In genomic region chr9:120922404-120923173, GRCh38 we compare ENCODE assay signal across 16 cellular contexts. TPM values are rescaled to one million over a fixed set of nuclear protein-coding genes. Genes with fewer than 3 reads are reported as not detected.
A peak's percentile ranks its signal among the peaks of the same experiment; 100 is the strongest.
DNase-seq lines count a peak whose midpoint lies in the region; ATAC-seq and TF ChIP-seq lines count a peak whose summit lies in the region.
"Had no signal": no experiment of that assay in that cellular context is flagged by ENCODE, and none has a peak within 500 bp of the region (broad histone marks: within the 10 kb centered on the region; RNA-seq: fewer than 3 reads in every experiment).

No MANE protein-coding gene starts in this region.

- peaks cover 2% of the 10 kb centered on the region for H3K9me3 Mint-ChIP-seq in T-helper 1 cell treated with Interleukin-12 subunit alpha and Interleukin-12 subunit beta and Interleukin-4 antibody, amounts not matched to agents 30 μg/mL and 1 μg/mL, for 36 hours
- H3K9me3 Mint-ChIP-seq in activated naive CD8-positive, alpha-beta T cell treated with anti-CD3 and anti-CD28 coated beads for 36 hours: peaks cover 3% of the 10 kb centered on the region

- in situ Hi-C loops in GM18951 (cut with MboI; ENCODE audit: low sequenced_read_pairs, unreplicated experiment): no loop called here

- peak overlapping the region; percentile 98 for H3K27ac Mint-ChIP-seq in T-helper 1 cell treated with Interleukin-12 subunit alpha and Interleukin-12 subunit beta and Interleukin-4 antibody, amounts not matched to agents 30 μg/mL and 1 μg/mL, for 36 hours
- H3K27ac Mint-ChIP-seq in activated naive CD8-positive, alpha-beta T cell treated with anti-CD3 and anti-CD28 coated beads for 36 hours: peak overlapping the region; percentile 93

- H3K27me3 Mint-ChIP-seq in T-helper 1 cell treated with Interleukin-12 subunit alpha and Interleukin-12 subunit beta and Interleukin-4 antibody, amounts not matched to agents 30 μg/mL and 1 μg/mL, for 36 hours (ENCODE audit: low read depth): no peaks in the 10 kb centered on the region
- H3K27me3 Mint-ChIP-seq in activated naive CD8-positive, alpha-beta T cell treated with anti-CD3 and anti-CD28 coated beads for 36 hours: no peaks in the 10 kb centered on the region

- DNase-seq in T-helper 1 cell (no peak), sigmoid colon (peak; percentile 36), HPDE6-E6E7 (ENCODE audit: extremely low spot score) (no peak), hepatic stellate cell (ENCODE audit: low spot score) (no peak)
- no peak for DNase-seq in activated naive CD8-positive, alpha-beta T cell treated with anti-CD3 and anti-CD28 coated beads for 36 hours
- DNase-seq: anterior cingulate cortex; Caco-2; dorsolateral prefrontal cortex; foreskin melanocyte; NK-92 treated with Interleukin-12 subunit alpha and Interleukin-12 subunit beta, amount 100 ng/mL, for 24 hours; trophoblast cell had no signal

- peaks cover 69% of the 10 kb centered on the region for H3K36me3 Mint-ChIP-seq in T-helper 1 cell treated with Interleukin-12 subunit alpha and Interleukin-12 subunit beta and Interleukin-4 antibody, amounts not matched to agents 30 μg/mL and 1 μg/mL, for 36 hours (ENCODE audit: low read depth)
- peaks cover 88% of the 10 kb centered on the region for H3K36me3 Mint-ChIP-seq in activated naive CD8-positive, alpha-beta T cell treated with anti-CD3 and anti-CD28 coated beads for 36 hours

- no peak for TF ChIP-seq EP300 in sigmoid colon (IDR thresholded peaks at IDR 0.05)

- H3K27ac ChIP-seq in sigmoid colon: peak overlapping the region in 2 of 4 donors; percentile 38 to 39
- H3K27ac ChIP-seq: 22Rv1 had no signal

- H3K9me3 ChIP-seq in sigmoid colon: no peaks in the 10 kb centered on the region
- H3K9me3 ChIP-seq: Caco-2 had no signal

- no peak for ATAC-seq in HG03159 (IDR thresholded peaks at IDR 0.05; ENCODE audit: unreplicated experiment)
- ATAC-seq: activated CD4-positive, CD25-positive, alpha-beta regulatory T cell treated with anti-CD3 and anti-CD28 coated beads, Interleukin-2, amount 50 U/mL, for 24 hours had no signal

- no peaks in the 10 kb centered on the region for H3K36me3 ChIP-seq in sigmoid colon

- TF ChIP-seq POLR2A in GM18951 (IDR thresholded peaks at IDR 0.05; ENCODE audit: extremely low read depth, insufficient read depth, insufficient read length): peak; percentile 3
- TF ChIP-seq POLR2A in sigmoid colon (IDR thresholded peaks at IDR 0.05): no peak

- no peak for TF ChIP-seq CTCF in sigmoid colon (IDR thresholded peaks at IDR 0.05)

- H3K4me1 Mint-ChIP-seq in T-helper 1 cell treated with Interleukin-12 subunit alpha and Interleukin-12 subunit beta and Interleukin-4 antibody, amounts not matched to agents 30 μg/mL and 1 μg/mL, for 36 hours (ENCODE audit: low read depth): peaks cover 79% of the 10 kb centered on the region
- peaks cover 77% of the 10 kb centered on the region for H3K4me1 Mint-ChIP-seq in activated naive CD8-positive, alpha-beta T cell treated with anti-CD3 and anti-CD28 coated beads for 36 hours

- H3K27me3 ChIP-seq in sigmoid colon: no peaks in the 10 kb centered on the region
- H3K27me3 ChIP-seq: dorsolateral prefrontal cortex had no signal

- intact Hi-C loops in sigmoid colon (cut with DNase I): no loop called here

- 77 to 79% methylated on average over 7 of the region's 7 CpGs for WGBS in sigmoid colon, 2 donors

- peaks cover 0 to 21% (median 18%) of the 10 kb centered on the region in 4 donors for H3K4me1 ChIP-seq in sigmoid colon
- H3K4me1 ChIP-seq: Caco-2 had no signal

- H3K4me3 Mint-ChIP-seq in T-helper 1 cell treated with Interleukin-12 subunit alpha and Interleukin-12 subunit beta and Interleukin-4 antibody, amounts not matched to agents 30 μg/mL and 1 μg/mL, for 36 hours: peak overlapping the region; percentile 87
- H3K4me3 Mint-ChIP-seq in activated naive CD8-positive, alpha-beta T cell treated with anti-CD3 and anti-CD28 coated beads for 36 hours: peak overlapping the region; percentile 93

- H3K4me3 ChIP-seq in sigmoid colon: no peak overlapping the region
- H3K4me3 ChIP-seq: dorsolateral prefrontal cortex had no signal

RNA-seq across cellular contexts. Expression of gene TRAF1, which starts 4.0 kb away (rescaled TPM):
- 100 to 1,000 TPM; 169 to 170 TPM for total RNA-seq in activated naive CD8-positive, alpha-beta T cell treated with anti-CD3 and anti-CD28 coated beads for 36 hours
- total RNA-seq in sigmoid colon: 1 to 10 TPM; 4.4 to 8.0 (median 5.0) TPM
- 10 to 100 TPM in 1 of 3 donors, under 1 TPM in 2; 0.46 to 10.0 (median 0.60) TPM for polyA plus RNA-seq in sigmoid colon

RNA-seq across cellular contexts. Expression of gene PHF19, which starts 45.6 kb away (rescaled TPM):
- total RNA-seq in activated naive CD8-positive, alpha-beta T cell treated with anti-CD3 and anti-CD28 coated beads for 36 hours: 100 to 1,000 TPM; 216 to 226 TPM
- 10 to 100 TPM; 22.5 to 32.7 (median 31.6) TPM for total RNA-seq in sigmoid colon
- polyA plus RNA-seq in sigmoid colon: 10 to 100 TPM; 10.2 to 38.2 (median 10.6) TPM

Comparison
In these comparisons a context has a peak if more than half of its experiments do, and no peak if none do; other contexts are left out.
1. RNA of gene TRAF1, which starts 4.0 kb away (total RNA-seq): 169 to 170 TPM in activated naive CD8-positive, alpha-beta T cell treated with anti-CD3 and anti-CD28 coated beads for 36 hours; 4.4 to 8.0 TPM in sigmoid colon; every median in the first group is over 10 times any median in the second.
2. RNA of gene PHF19, which starts 45.6 kb away (total RNA-seq): 216 to 226 TPM in activated naive CD8-positive, alpha-beta T cell treated with anti-CD3 and anti-CD28 coated beads for 36 hours; 22.5 to 32.7 TPM in sigmoid colon; every median in the first group is over 4 times any median in the second.